In genomic region chr19:48529156-48529555, GRCh38 we compare ENCODE assay signal across 16 cellular contexts. TPM values are rescaled to one million over a fixed set of nuclear protein-coding genes. Genes with fewer than 3 reads are reported as not detected.
A peak's percentile ranks its signal among the peaks of the same experiment; 100 is the strongest.
DNase-seq lines count a peak whose midpoint lies in the region; ATAC-seq and TF ChIP-seq lines count a peak whose summit lies in the region.
"Had no signal": no experiment of that assay in that cellular context is flagged by ENCODE, and none has a peak within 500 bp of the region (broad histone marks: within the 10 kb centered on the region; RNA-seq: fewer than 3 reads in every experiment).

No MANE protein-coding gene starts in this region.

- no peak for ATAC-seq in GM23338
- ATAC-seq: CD8-positive, alpha-beta T cell had no signal

- TF ChIP-seq POLR2A in NB4 (IDR thresholded peaks at IDR 0.05; ENCODE audit: extremely low read depth, insufficient read length), result no peak

- H3K4me2 ChIP-seq in GM23338, result no peak overlapping the region

- no peaks in the 10 kb centered on the region for H3K4me1 ChIP-seq in GM23338 (ENCODE audit: insufficient read depth)
- no peaks in the 10 kb centered on the region for H3K4me1 ChIP-seq in endodermal cell (ENCODE audit: control insufficient read depth, insufficient read depth, low read length)
- H3K4me1 ChIP-seq: BE2C had no signal

- H3K36me3 Mint-ChIP-seq in GM23338 (ENCODE audit: low read depth) (peaks cover 22% of the 10 kb centered on the region; the same call in 2 of the 3 replicates), endodermal cell (ENCODE audit: low read depth) (no peaks in the 10 kb centered on the region)

- no peak overlapping the region for H3K27ac Mint-ChIP-seq in GM23338
- no peak overlapping the region for H3K27ac Mint-ChIP-seq in endodermal cell
- H3K27ac Mint-ChIP-seq: CD14-positive monocyte; CD8-positive, alpha-beta T cell had no signal

- DNase-seq in GM23338 (ENCODE audit: low spot score), result peak; percentile 51
- no peak for DNase-seq in NB4 (ENCODE audit: low read depth)
- peak; percentile 55 for DNase-seq in endodermal cell
- no peak for DNase-seq in GM10266 (ENCODE audit: extremely low spot score)
- no peak for DNase-seq in mucosa of gallbladder (ENCODE audit: low spot score)
- no peak for DNase-seq in NCI-H2171 treated with DMSO at 0.1 percent for 48 hours (lab: John Stamatoyannopoulos, UW)
- DNase-seq: BE2C; CD8-positive, alpha-beta T cell; COR-L47; DMS153; DMS79 treated with DMSO at 0.1 percent for 48 hours; GF-D8; Karpas-422 had no signal

- H3K4me3 ChIP-seq in GM23338 (no peak overlapping the region), NB4 (ENCODE audit: low read depth, low read length) (no peak overlapping the region), endodermal cell (ENCODE audit: low read length) (no peak overlapping the region)

- H3K27me3 ChIP-seq in GM23338 (ENCODE audit: insufficient read depth) (no peaks in the 10 kb centered on the region), endodermal cell (ENCODE audit: control insufficient read depth, insufficient read depth, low read length, poor library complexity, severe bottlenecking) (no peaks in the 10 kb centered on the region)
- H3K27me3 ChIP-seq: BE2C had no signal

- H3K9ac ChIP-seq in endodermal cell (ENCODE audit: extremely low read depth, low read length, poor library complexity, severe bottlenecking), result no peak overlapping the region

- 82 to 93% methylated on average over 4 of the region's 4 CpGs for WGBS in endodermal cell (ENCODE audit: insufficient coverage in 1 of 2, insufficient read length in 1 of 2), 2 experiments

- H3K36me3 ChIP-seq in GM23338 (ENCODE audit: insufficient read depth) (peaks cover 8% of the 10 kb centered on the region; the same call in 1 of the 2 replicates), endodermal cell (ENCODE audit: control insufficient read depth, insufficient read depth, low read length) (no peaks in the 10 kb centered on the region)
- H3K36me3 ChIP-seq: BE2C had no signal

- TF ChIP-seq CTCF in C4-2B (conservative IDR thresholded peaks at IDR 0.05), result no peak
- TF ChIP-seq CTCF in GM23338 (conservative IDR thresholded peaks at IDR 0.05; ENCODE audit: low read depth in 2 of 2), result peak; percentile 18 to 24; a peak in 3 of 4 replicates
- peak; percentile 4 for TF ChIP-seq CTCF in NB4 (IDR thresholded peaks at IDR 0.05; ENCODE audit: low read depth, low read length)
- TF ChIP-seq CTCF in endodermal cell (conservative IDR thresholded peaks at IDR 0.05), result no peak
- TF ChIP-seq CTCF in GM10266 (IDR thresholded peaks at IDR 0.05; ENCODE audit: control insufficient read depth, insufficient read depth, low read depth, missing control alignments), result no peak

- peaks cover 12% of the 10 kb centered on the region for H3K27me3 Mint-ChIP-seq in GM23338 (ENCODE audit: insufficient read depth, low read depth, poor library complexity)
- H3K27me3 Mint-ChIP-seq in endodermal cell (ENCODE audit: insufficient read depth), result peaks cover 4% of the 10 kb centered on the region

- H3K9me3 Mint-ChIP-seq in GM23338, result peaks cover 45% of the 10 kb centered on the region
- H3K9me3 Mint-ChIP-seq in endodermal cell, result peaks cover 37% of the 10 kb centered on the region

- H3K4me3 Mint-ChIP-seq in GM23338 (no peak overlapping the region; the same call in 2 of the 3 replicates), endodermal cell (no peak overlapping the region)
- H3K4me3 Mint-ChIP-seq: CD14-positive monocyte; CD8-positive, alpha-beta T cell had no signal

- peaks cover 7% of the 10 kb centered on the region for H3K4me1 Mint-ChIP-seq in GM23338
- no peaks in the 10 kb centered on the region for H3K4me1 Mint-ChIP-seq in endodermal cell
- H3K4me1 Mint-ChIP-seq: CD14-positive monocyte had no signal

- H3K9me2 ChIP-seq in GM23338 (ENCODE audit: insufficient read depth), result no peaks in the 10 kb centered on the region

- H4K20me1 ChIP-seq in GM23338 (replicated peaks; ENCODE audit: insufficient read depth), result no peaks in the 10 kb centered on the region

- peak overlapping the region; percentile 25; the same call in 1 of the 2 replicates for H2AFZ ChIP-seq in GM23338

- no peaks in the 10 kb centered on the region for H3F3A ChIP-seq in GM23338 (replicated peaks; ENCODE audit: low read depth)

- no peaks in the 10 kb centered on the region for H3K79me2 ChIP-seq in GM23338 (replicated peaks; ENCODE audit: insufficient read depth)

- H3K27ac ChIP-seq in C4-2B (peak overlapping the region; percentile 21; the same call in 1 of the 2 replicates), GM23338 (ENCODE audit: low read depth) (no peak overlapping the region), endodermal cell (ENCODE audit: low read depth, low read length) (no peak overlapping the region)

- peaks cover 8% of the 10 kb centered on the region for H3K9me3 ChIP-seq in endodermal cell (ENCODE audit: control insufficient read depth, low read length)

TF ChIP-seq in GM23338, 12 proteins besides CTCF, POLR2A, EP300 and RAD21 (continues in another document):
- TF ChIP-seq ZNF462 (CRISPR knock-in tag; IDR thresholded peaks at IDR 0.05) (no peak), STAT1 (IDR thresholded peaks at IDR 0.05; ENCODE audit: unreplicated experiment) (no peak)

RNA-seq across cellular contexts. Expression of gene LMTK3, which starts 17.5 kb away (rescaled TPM):
- 5.7 and 11.8 TPM in 2 replicates for total RNA-seq in GM23338 (2014; rRNA removed; shearing (Covaris generic))
- polyA plus RNA-seq in GM23338 (2016; fragmentation: Nextera tagmentation; extraction: Ambion mirVana), result 1.6 and 2.0 TPM in 2 replicates
- total RNA-seq in endodermal cell (10 to 100 TPM; 11.1 to 14.5 TPM), mucosa of gallbladder (21.0 TPM)
- 9.3 TPM for polyA plus RNA-seq in endodermal cell (2013, experiment 1 of 2)
- 7.6 TPM for polyA plus RNA-seq in endodermal cell (2013, experiment 2 of 2)
- total RNA-seq: H4 had no signal
- polyA plus RNA-seq: CD14-positive monocyte had no signal

RNA-seq across cellular contexts. Expression of gene SULT2B1, which starts 22.8 kb away (rescaled TPM):
- 1.3 TPM in 1 of 2 replicates, not detected in the other for total RNA-seq in GM23338 (2014; rRNA removed; shearing (Covaris generic))
- 2.3 and 2.5 TPM in 2 replicates for polyA plus RNA-seq in GM23338 (2016; fragmentation: Nextera tagmentation; extraction: Ambion mirVana)
- total RNA-seq in endodermal cell (1 to 10 TPM in 1 of 2 donors, under 1 TPM in 1; 0.35 to 2.4 TPM), mucosa of gallbladder (13.1 TPM)
- 0.18 TPM for polyA plus RNA-seq in endodermal cell (2013, experiment 1 of 2)
- polyA plus RNA-seq in endodermal cell (2013, experiment 2 of 2), result 0.29 TPM
- total RNA-seq: CD8-positive, alpha-beta T cell had no signal

RNA-seq across cellular contexts. Expression of gene CYTH2, which starts 60.0 kb away (rescaled TPM):
- 42.6 and 60.4 TPM in 2 replicates for total RNA-seq in GM23338 (2014; rRNA removed; shearing (Covaris generic))
- 38.8 and 41.1 TPM in 2 replicates for polyA plus RNA-seq in GM23338 (2016; fragmentation: Nextera tagmentation; extraction: Ambion mirVana)
- total RNA-seq in endodermal cell (100 to 1,000 TPM; 106 to 133 TPM), mucosa of gallbladder (141 TPM)
- 133 TPM for polyA plus RNA-seq in endodermal cell (2013, experiment 1 of 2)
- polyA plus RNA-seq in endodermal cell (2013, experiment 2 of 2), result 112 TPM

Comparison
In these comparisons a context has a peak if more than half of its experiments do, and no peak if none do; other contexts are left out.
1. CTCF ChIP-seq: peak in GM23338 (2 of 2) and NB4 (single experiment); none in C4-2B (single experiment), endodermal cell (single experiment) and GM10266 (single experiment).
2. DNase-seq: peak in GM23338 (single experiment) and endodermal cell (single experiment); none in NB4 (single experiment), GM10266 (single experiment), mucosa of gallbladder (single experiment) and NCI-H2171 treated with DMSO at 0.1 percent for 48 hours (single experiment).